In genomic region chr20:62937353-62938104, GRCh38 we compare ENCODE assay signal across 8 cellular contexts. TPM values are rescaled to one million over a fixed set of nuclear protein-coding genes. Genes with fewer than 3 reads are reported as not detected.
DNase-seq lines count a peak whose midpoint lies in the region; ATAC-seq, FAIRE-seq and TF ChIP-seq lines count a peak whose summit lies in the region.

No MANE protein-coding gene starts in this region.

- TF ChIP-seq CTCF in AG04450 (IDR thresholded peaks at IDR 0.05; ENCODE audit: low read depth, low read length) (no peak), WERI-Rb-1 (IDR thresholded peaks at IDR 0.05; ENCODE audit: low read depth, low read length) (no peak), breast epithelium (IDR thresholded peaks at IDR 0.05) (peak in 1 of 3 donors; percentile 11)

- POLR2A ChIA-PET in AG04450 (lab: Yijun Ruan, JAX), result interaction anchor here (0.6 to 2.5 kb wide), 13 partner anchors 8 to 335 kb away, joined by 3 to 16 read pairs (median 4); partner anchors contain the start of gene TCFL5

- ATAC-seq in GM18909 (IDR thresholded peaks at IDR 0.05; ENCODE audit: poor library complexity, unreplicated experiment) (peak; percentile 83), HG03139 (IDR thresholded peaks at IDR 0.05; ENCODE audit: unreplicated experiment) (peak; percentile 77)

- intact Hi-C loops in breast epithelium (cut with DNase I; ENCODE audit: low total_unique reads), result no loop called here

- H3K27ac ChIP-seq in AG04450 (ENCODE audit: low read depth, low read length) (peak overlapping the region; percentile 96), WERI-Rb-1 (peak overlapping the region; percentile 99), breast epithelium (peak overlapping the region; percentile 95 to 97), small intestine (ENCODE audit: low read depth in 1 of 2, low read length in 1 of 2) (peak overlapping the region; percentile 77 to 81)

- H3K4me3 ChIP-seq in AG04450 (ENCODE audit: low read depth, low read length), result peak overlapping the region; percentile 95
- peak overlapping the region; percentile 95 for H3K4me3 ChIP-seq in WERI-Rb-1 (ENCODE audit: low read depth, low read length)
- peak overlapping the region; percentile 93 to 98 (median 98) for H3K4me3 ChIP-seq in breast epithelium
- H3K4me3 ChIP-seq in small intestine (ENCODE audit: low read depth in 1 of 2, low read length in 2 of 2), result peak overlapping the region; percentile 82 to 98

- DNase-seq in AG04450 (ENCODE audit: low read depth, low spot score), result peak; percentile 90
- DNase-seq in NCI-H2196 treated with DMSO at 0.1 percent for 48 hours (lab: John Stamatoyannopoulos, UW; ENCODE audit: unreplicated experiment), result peak; percentile 93
- DNase-seq in WERI-Rb-1, result peak; percentile 96
- DNase-seq in breast epithelium (ENCODE audit: low spot score in 2 of 2), result peak; percentile 96 to 98
- DNase-seq in iPS-NIHi7 (ENCODE audit: extremely low spot score), result peak; percentile 93
- DNase-seq in small intestine, result peak; percentile 93

- H3K4me1 ChIP-seq in breast epithelium, result peaks cover 0 to 15% of the 10 kb centered on the region in 2 donors
- peaks cover 5 to 10% of the 10 kb centered on the region in 2 donors for H3K4me1 ChIP-seq in small intestine (ENCODE audit: control insufficient read depth in 2 of 2, insufficient read depth in 1 of 2, low read depth in 1 of 2, low read length in 1 of 2)

- FAIRE-seq in small intestine (lab: Jason Lieb, UNC), result no peak

- H3K36me3 ChIP-seq in WERI-Rb-1, result peaks cover 74% of the 10 kb centered on the region
- no peaks in the 10 kb centered on the region for H3K36me3 ChIP-seq in breast epithelium
- H3K36me3 ChIP-seq in small intestine (ENCODE audit: control insufficient read depth in 2 of 2, insufficient read depth in 2 of 2, low read length in 2 of 2), result peaks cover 0 to 7% of the 10 kb centered on the region in 2 donors

- 0 to 1% (median 1%) methylated on average over 83 to 87 of the region's 87 CpGs for WGBS in small intestine, 3 donors

- H3K9me3 ChIP-seq in AG04450 (ENCODE audit: control insufficient read depth, insufficient read depth, low read length) (peaks cover 3% of the 10 kb centered on the region; the same call in 1 of the 2 replicates), WERI-Rb-1 (ENCODE audit: severe bottlenecking) (no peaks in the 10 kb centered on the region), breast epithelium (no peaks in the 10 kb centered on the region), small intestine (ENCODE audit: control insufficient read depth, low read depth) (no peaks in the 10 kb centered on the region)

- H3K27me3 ChIP-seq in AG04450 (ENCODE audit: control insufficient read depth, insufficient read depth, low read length) (no peaks in the 10 kb centered on the region), WERI-Rb-1 (ENCODE audit: insufficient read depth, low read depth, severe bottlenecking) (no peaks in the 10 kb centered on the region), breast epithelium (no peaks in the 10 kb centered on the region), small intestine (ENCODE audit: control insufficient read depth in 2 of 2, insufficient read depth in 2 of 2, low read length in 2 of 2) (no peaks in the 10 kb centered on the region)

- CTCF ChIA-PET in AG04450 (lab: Charles Lee), result interaction anchor here (0.6 to 1.0 kb wide), 3 partner anchors 11 to 38 kb away, joined by 3 to 4 read pairs (median 3); no protein-coding TSS in a partner anchor

- TF ChIP-seq POLR2A in breast epithelium (IDR thresholded peaks at IDR 0.05), result peak; percentile 15

RNA-seq across cellular contexts. Expression of gene GID8, which starts 0.4 kb away (rescaled TPM):
- 24.3 and 24.4 TPM in 2 replicates for polyA plus RNA-seq in AG04450 (2011; rRNA removed)
- 27.9 and 30.9 TPM in 2 replicates for polyA minus RNA-seq in AG04450 (2011; rRNA and poly(A)+ RNA removed)
- total RNA-seq in breast epithelium, result 10 to 100 TPM; 30.2 to 36.7 (median 31.8) TPM
- 10 to 100 TPM; 14.3 to 17.6 (median 16.5) TPM for polyA plus RNA-seq in small intestine

RNA-seq across cellular contexts. Expression of gene DIDO1, which starts 11.2 kb away (rescaled TPM):
- 22.1 and 25.9 TPM in 2 replicates for polyA plus RNA-seq in AG04450 (2011; rRNA removed)
- polyA minus RNA-seq in AG04450 (2011; rRNA and poly(A)+ RNA removed), result 31.2 and 32.0 TPM in 2 replicates
- 10 to 100 TPM; 59.8 to 83.1 (median 64.9) TPM for total RNA-seq in breast epithelium
- 10 to 100 TPM; 11.6 to 19.2 (median 12.3) TPM for polyA plus RNA-seq in small intestine

RNA-seq across cellular contexts. Expression of gene SLC17A9, which starts 15.0 kb away (rescaled TPM):
- polyA plus RNA-seq in AG04450 (2011; rRNA removed) (2.2 TPM in 2 replicates), small intestine (1 to 10 TPM in 2 of 3 donors, under 1 TPM in 1; 0.22 to 2.0 (median 1.6) TPM)
- polyA minus RNA-seq in AG04450 (2011; rRNA and poly(A)+ RNA removed), result 1.3 and 1.8 TPM in 2 replicates
- total RNA-seq in breast epithelium, result 1 to 10 TPM; 2.2 to 4.9 (median 2.7) TPM

Comparison
In these comparisons a context has a peak if more than half of its experiments do, and no peak if none do; other contexts are left out.
1. Peak in every context shown above with its lines: DNase-seq, ATAC-seq, H3K4me3 ChIP-seq and H3K27ac ChIP-seq.